17 cellular contexts compared by ENCODE assay signal in the genomic region with DNA sequence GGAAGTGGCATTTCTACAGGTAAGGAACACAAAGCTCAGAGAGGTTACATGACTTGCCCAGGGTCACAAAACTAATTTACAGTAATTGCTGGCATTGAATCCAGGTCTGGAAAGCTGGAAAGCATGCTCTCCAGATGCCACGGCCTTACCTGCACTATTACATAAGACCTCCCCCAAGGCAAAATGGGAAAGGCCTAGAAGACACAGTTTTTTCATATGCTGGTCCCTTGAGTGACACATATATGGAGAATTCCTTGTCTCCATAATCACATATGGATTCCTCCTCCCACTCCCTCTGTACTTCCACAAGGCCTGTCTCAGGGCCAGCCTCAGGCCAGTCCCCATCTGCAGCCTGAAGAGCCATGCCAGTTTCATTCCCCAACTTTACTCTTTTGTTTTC.
A peak's percentile ranks its signal among the peaks of the same experiment; 100 is the strongest.
DNase-seq lines count a peak whose midpoint lies in the region; ATAC-seq lines count a peak whose summit lies in the region.
"Had no signal": no experiment of that assay in that cellular context is flagged by ENCODE, and none has a peak within 500 bp of the region (broad histone marks: within the 10 kb centered on the region; RNA-seq: fewer than 3 reads in every experiment).

No MANE protein-coding gene starts in this region.

- ATAC-seq in activated naive CD8-positive, alpha-beta T cell treated with anti-CD3 and anti-CD28 coated beads, Interleukin-2, amount 50 U/mL, for 24 hours, result no peak
- ATAC-seq in effector memory CD8-positive, alpha-beta T cell (replicated peaks), result no peak

- no peaks in the 10 kb centered on the region for H3K9me3 Mint-ChIP-seq in T-helper 1 cell treated with Interleukin-12 subunit alpha and Interleukin-12 subunit beta and Interleukin-4 antibody, amounts not matched to agents 30 μg/mL and 1 μg/mL, for 36 hours
- no peaks in the 10 kb centered on the region for H3K9me3 Mint-ChIP-seq in activated naive CD8-positive, alpha-beta T cell (ENCODE audit: low read depth)
- no peaks in the 10 kb centered on the region for H3K9me3 Mint-ChIP-seq in activated naive CD8-positive, alpha-beta T cell treated with anti-CD3 and anti-CD28 coated beads, Interleukin-2, amount 50 U/mL, for 24 hours
- no peaks in the 10 kb centered on the region for H3K9me3 Mint-ChIP-seq in effector memory CD8-positive, alpha-beta T cell

- DNase-seq in T-helper 1 cell (no peak), NOMO-1 treated with dmso at 0.1 percent for 144 hours (lab: John Stamatoyannopoulos, UW; ENCODE audit: unreplicated experiment) (no peak), NCI-H524 treated with DMSO at 0.1 percent for 48 hours (lab: John Stamatoyannopoulos, UW) (no peak), activated gamma-delta T cell (lab: John Stamatoyannopoulos, UW) (no peak)
- no peak for DNase-seq in activated naive CD8-positive, alpha-beta T cell treated with anti-CD3 and anti-CD28 coated beads, Interleukin-2, amount 50 U/mL, for 24 hours
- DNase-seq in effector memory CD8-positive, alpha-beta T cell, result no peak
- DNase-seq: Calu3, DND-41, GF-D8, HCEC 1CT, MG63, NCI-H1105, NCI-H1694 treated with DMSO at 0.1 percent for 48 hours, NCI-H446 treated with DMSO at 0.1 percent for 48 hours, NCI-H774 had no signal

- peak overlapping the region; percentile 97 for H3K27ac Mint-ChIP-seq in T-helper 1 cell treated with Interleukin-12 subunit alpha and Interleukin-12 subunit beta and Interleukin-4 antibody, amounts not matched to agents 30 μg/mL and 1 μg/mL, for 36 hours
- peak overlapping the region; percentile 47 for H3K27ac Mint-ChIP-seq in activated naive CD8-positive, alpha-beta T cell
- H3K27ac Mint-ChIP-seq in activated naive CD8-positive, alpha-beta T cell treated with anti-CD3 and anti-CD28 coated beads, Interleukin-2, amount 50 U/mL, for 24 hours, result no peak overlapping the region
- peak overlapping the region; percentile 89 to 97 for H3K27ac Mint-ChIP-seq in effector memory CD8-positive, alpha-beta T cell

- H3K4me3 Mint-ChIP-seq in T-helper 1 cell treated with Interleukin-12 subunit alpha and Interleukin-12 subunit beta and Interleukin-4 antibody, amounts not matched to agents 30 μg/mL and 1 μg/mL, for 36 hours, result peak overlapping the region; percentile 89
- H3K4me3 Mint-ChIP-seq in activated naive CD8-positive, alpha-beta T cell, result peak overlapping the region; percentile 83
- no peak overlapping the region for H3K4me3 Mint-ChIP-seq in activated naive CD8-positive, alpha-beta T cell treated with anti-CD3 and anti-CD28 coated beads, Interleukin-2, amount 50 U/mL, for 24 hours
- peak overlapping the region; percentile 76 to 87 for H3K4me3 Mint-ChIP-seq in effector memory CD8-positive, alpha-beta T cell

- H3K36me3 Mint-ChIP-seq in T-helper 1 cell treated with Interleukin-12 subunit alpha and Interleukin-12 subunit beta and Interleukin-4 antibody, amounts not matched to agents 30 μg/mL and 1 μg/mL, for 36 hours (ENCODE audit: low read depth), result peaks cover 13% of the 10 kb centered on the region
- H3K36me3 Mint-ChIP-seq in activated naive CD8-positive, alpha-beta T cell, result peaks cover 8% of the 10 kb centered on the region
- peaks cover 2% of the 10 kb centered on the region for H3K36me3 Mint-ChIP-seq in activated naive CD8-positive, alpha-beta T cell treated with anti-CD3 and anti-CD28 coated beads, Interleukin-2, amount 50 U/mL, for 24 hours (ENCODE audit: low read depth)
- H3K36me3 Mint-ChIP-seq in effector memory CD8-positive, alpha-beta T cell (ENCODE audit: insufficient read depth), result peaks cover 15% of the 10 kb centered on the region

- H3K4me1 Mint-ChIP-seq in T-helper 1 cell treated with Interleukin-12 subunit alpha and Interleukin-12 subunit beta and Interleukin-4 antibody, amounts not matched to agents 30 μg/mL and 1 μg/mL, for 36 hours (ENCODE audit: low read depth), result peaks cover 29% of the 10 kb centered on the region
- H3K4me1 Mint-ChIP-seq in activated naive CD8-positive, alpha-beta T cell (ENCODE audit: low read depth), result peaks cover 76% of the 10 kb centered on the region
- H3K4me1 Mint-ChIP-seq in activated naive CD8-positive, alpha-beta T cell treated with anti-CD3 and anti-CD28 coated beads, Interleukin-2, amount 50 U/mL, for 24 hours, result peaks cover 40% of the 10 kb centered on the region
- H3K4me1 Mint-ChIP-seq in effector memory CD8-positive, alpha-beta T cell (ENCODE audit: low read depth in 2 of 2), result peaks cover 32 to 51% of the 10 kb centered on the region in 2 donors

- H3K27me3 Mint-ChIP-seq in T-helper 1 cell treated with Interleukin-12 subunit alpha and Interleukin-12 subunit beta and Interleukin-4 antibody, amounts not matched to agents 30 μg/mL and 1 μg/mL, for 36 hours (ENCODE audit: low read depth), result peaks cover 10% of the 10 kb centered on the region
- no peaks in the 10 kb centered on the region for H3K27me3 Mint-ChIP-seq in activated naive CD8-positive, alpha-beta T cell
- no peaks in the 10 kb centered on the region for H3K27me3 Mint-ChIP-seq in activated naive CD8-positive, alpha-beta T cell treated with anti-CD3 and anti-CD28 coated beads, Interleukin-2, amount 50 U/mL, for 24 hours
- H3K27me3 Mint-ChIP-seq in effector memory CD8-positive, alpha-beta T cell, result no peaks in the 10 kb centered on the region
